Comparison of ENCODE assay signal across 28 cellular contexts in the genomic region with DNA sequence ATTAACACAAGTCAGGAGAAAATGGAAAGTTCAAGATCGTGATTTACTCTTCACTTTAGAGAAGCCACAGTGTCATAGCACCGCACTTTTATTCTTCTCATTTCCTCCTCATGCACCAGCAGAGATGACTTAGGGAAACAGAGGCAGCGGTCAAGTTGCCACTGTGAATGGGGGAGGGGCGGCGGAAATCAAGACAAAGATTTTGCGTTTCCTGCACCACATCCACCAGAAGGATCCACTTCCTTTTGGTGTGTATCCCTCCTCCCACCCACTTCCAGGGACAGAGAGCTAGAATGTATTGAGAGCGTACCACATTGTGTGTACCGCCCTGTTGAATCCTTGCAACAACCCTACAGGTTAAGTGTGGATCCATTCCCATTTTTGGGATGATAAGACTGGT. TPM values are rescaled to one million over a fixed set of nuclear protein-coding genes. Genes with fewer than 3 reads are reported as not detected.
"Had no signal": no experiment of that assay in that cellular context is flagged by ENCODE, and none has a peak within 500 bp of the region (broad histone marks: within the 10 kb centered on the region; RNA-seq: fewer than 3 reads in every experiment).

No MANE protein-coding gene starts in this region.

- H3K36me3 Mint-ChIP-seq: mesothelial cell of epicardium, naive B cell had no signal

- H3K4me3 ChIP-seq: heart right ventricle, left lung, ovary, prostate gland, thoracic aorta, uterus had no signal

- H3K27me3 ChIP-seq: heart right ventricle, left lung, ovary, uterus had no signal

- H3K4me1 ChIP-seq: left lung, prostate gland had no signal

- ATAC-seq: activated CD4-positive, CD25-positive, alpha-beta regulatory T cell treated with anti-CD3 and anti-CD28 coated beads, Interleukin-2, amount 50 U/mL, for 24 hours; heart right ventricle; left lung; stimulated activated naive CD8-positive, alpha-beta T cell treated with anti-CD3 and anti-CD28 coated beads, Interleukin-15, Interleukin-2, amounts not matched to agents 100 U/mL and 50 U/mL, for 24 hours had no signal

- H3K9me3 Mint-ChIP-seq: mesothelial cell of epicardium; nephron progenitor cell; T-helper 1 cell treated with Interleukin-12 subunit alpha and Interleukin-12 subunit beta and Interleukin-4 antibody, amounts not matched to agents 30 μg/mL and 1 μg/mL, for 36 hours; type B pancreatic cell had no signal

- H3K27ac ChIP-seq: left lung, ovary, prostate gland, thoracic aorta, uterus, WERI-Rb-1 had no signal

- H3K4me3 Mint-ChIP-seq: mesothelial cell of epicardium; naive B cell; nephron progenitor cell; T-helper 1 cell treated with Interleukin-12 subunit alpha and Interleukin-12 subunit beta and Interleukin-4 antibody, amounts not matched to agents 30 μg/mL and 1 μg/mL, for 36 hours; type B pancreatic cell had no signal

- H3K36me3 ChIP-seq: heart right ventricle, left lung, ovary, prostate gland, thoracic aorta, uterus, WERI-Rb-1 had no signal

- H3K27ac Mint-ChIP-seq: mesothelial cell of epicardium; naive B cell; nephron progenitor cell; T-helper 1 cell treated with Interleukin-12 subunit alpha and Interleukin-12 subunit beta and Interleukin-4 antibody, amounts not matched to agents 30 μg/mL and 1 μg/mL, for 36 hours; type B pancreatic cell had no signal

- H3K9me3 ChIP-seq: heart right ventricle, left lung, ovary, prostate gland, thoracic aorta, uterus had no signal

- DNase-seq: activated CD4-positive, alpha-beta T cell treated with anti-CD3 and anti-CD28 coated beads for 48 hours; activated CD4-positive, alpha-beta T cell treated with anti-CD3 and anti-CD28 coated beads, Interleukin-2, amount 50 U/mL, for 48 hours; activated CD8-positive, alpha-beta memory T cell treated with anti-CD3 and anti-CD28 coated beads for 24 hours; activated CD8-positive, alpha-beta memory T cell treated with anti-CD3 and anti-CD28 coated beads, Interleukin-2, amount 50 U/mL, for 4 hours; activated gamma-delta T cell treated with Interleukin-2 at 50 U/mL for 16 hours; activated naive CD4-positive, alpha-beta T cell treated with anti-CD3 and anti-CD28 coated beads, Interleukin-2, amount 50 U/mL, for 16 hours; activated T-cell treated with anti-CD3 and anti-CD28 coated beads, Interleukin-2, amount 50 U/mL, for 1 hour; effector CD8-positive, alpha-beta T cell; erythroblast; heart right ventricle; left lung; naive B cell; nephron progenitor cell; ovary; stimulated activated CD4-positive, alpha-beta T cell treated with anti-CD3 and anti-CD28 coated beads, Interleukin-2, amount 100 ng/mL, for 48 hours; stimulated activated naive CD8-positive, alpha-beta T cell treated with anti-CD3 and anti-CD28 coated beads, Interleukin-15, Interleukin-2, amounts not matched to agents 100 U/mL and 50 U/mL, for 24 hours; SW 1271; T1000; WERI-Rb-1 had no signal

- H3K4me1 Mint-ChIP-seq: naive B cell had no signal

RNA-seq across cellular contexts. Expression of a gene that starts 21.8 kb away (rescaled TPM):
- total RNA-seq: bronchial epithelial cell, fibroblast of lung had no signal
